7 cellular contexts compared by ENCODE assay signal in genomic region chr21:44836666-44837471, GRCh38. TPM values are rescaled to one million over a fixed set of nuclear protein-coding genes. Genes with fewer than 3 reads are reported as not detected.
DNase-seq lines count a peak whose midpoint lies in the region; TF ChIP-seq lines count a peak whose summit lies in the region.

No MANE protein-coding gene starts in this region.

- peak; percentile 32 for DNase-seq in HCEC 1CT
- DNase-seq in NCI-H524 treated with DMSO at 0.1 percent for 48 hours (lab: John Stamatoyannopoulos, UW) = peak; percentile 91
- no peak for DNase-seq in epithelial cell of proximal tubule (ENCODE audit: low read depth)
- peak; percentile 85 for DNase-seq in retina
- DNase-seq in hippocampal formation (lab: John Stamatoyannopoulos, UW) = no peak
- DNase-seq in cerebellar nuclear complex (lab: John Stamatoyannopoulos, UW) = no peak
- no peak for DNase-seq in activated CD4-positive, CD25-positive, alpha-beta regulatory T cell treated with anti-CD3 and anti-CD28 coated beads, Interleukin-2, amount 50 U/mL, for 72 hours

- H3K4me3 ChIP-seq in epithelial cell of proximal tubule (ENCODE audit: low read depth, low read length) = no peak overlapping the region

- peak; percentile 5 for TF ChIP-seq CTCF in epithelial cell of proximal tubule (conservative IDR thresholded peaks at IDR 0.05; ENCODE audit: low read depth, low read length)

RNA-seq across cellular contexts. Expression of gene SUMO3, which starts 19.0 kb away (rescaled TPM):
- 58.7 and 86.0 TPM in 2 replicates for total RNA-seq in epithelial cell of proximal tubule

RNA-seq across cellular contexts. Expression of gene UBE2G2, which starts 35.2 kb away (rescaled TPM):
- total RNA-seq in epithelial cell of proximal tubule = 29.6 and 47.2 TPM in 2 replicates

RNA-seq across cellular contexts. Expression of gene PTTG1IP, which starts 36.6 kb away (rescaled TPM):
- 311 and 421 TPM in 2 replicates for total RNA-seq in epithelial cell of proximal tubule

Comparison
In these comparisons a context has a peak if more than half of its experiments do, and no peak if none do; other contexts are left out.
1. DNase-seq: peak in HCEC 1CT (single experiment), NCI-H524 treated with DMSO at 0.1 percent for 48 hours (single experiment) and retina (single experiment); none in epithelial cell of proximal tubule (single experiment), hippocampal formation (0 of 2), cerebellar nuclear complex (0 of 2) and activated CD4-positive, CD25-positive, alpha-beta regulatory T cell treated with anti-CD3 and anti-CD28 coated beads, Interleukin-2, amount 50 U/mL, for 72 hours (single experiment).